ENCODE assay signal across 8 cellular contexts in genomic region chr15:98865397-98866339, GRCh38.
DNase-seq lines count a peak whose midpoint lies in the region; ATAC-seq lines count a peak whose summit lies in the region.

No MANE protein-coding gene starts in this region.

- H3K4me1 ChIP-seq in ectodermal cell (ENCODE audit: control insufficient read depth, insufficient read depth, low read length) (peaks cover 22% of the 10 kb centered on the region), mesendoderm (ENCODE audit: control insufficient read depth, low read depth, low read length) (peaks cover 14% of the 10 kb centered on the region)

- no peaks in the 10 kb centered on the region for H3K36me3 Mint-ChIP-seq in activated CD4-positive, alpha-beta memory T cell treated with anti-CD3 and anti-CD28 coated beads for 36 hours

- H3K27me3 ChIP-seq in ectodermal cell (ENCODE audit: control insufficient read depth, insufficient read depth, low read length, poor library complexity, severe bottlenecking) (no peaks in the 10 kb centered on the region), mesendoderm (ENCODE audit: insufficient read depth, low read length, poor library complexity) (no peaks in the 10 kb centered on the region)

- H2AK5ac ChIP-seq in mesendoderm (ENCODE audit: low read length) = no peak overlapping the region

- no peaks in the 10 kb centered on the region for H3K9me3 Mint-ChIP-seq in activated CD4-positive, alpha-beta memory T cell treated with anti-CD3 and anti-CD28 coated beads for 36 hours

- H4K8ac ChIP-seq in mesendoderm (ENCODE audit: low read depth, low read length) = no peak overlapping the region

- no peak overlapping the region for H3K23ac ChIP-seq in mesendoderm (ENCODE audit: low read length)

- in situ Hi-C loops in KBM-7 (cut with MboI; ENCODE audit: low pct_unique_long_range_greater_than_20kb, low sequenced_read_pairs) = no loop called here

- H3K4me2 ChIP-seq in mesendoderm (ENCODE audit: low read length) = no peak overlapping the region

- no peak overlapping the region for H3K4ac ChIP-seq in mesendoderm (ENCODE audit: low read depth, low read length)

- no peak overlapping the region for H3K56ac ChIP-seq in mesendoderm (ENCODE audit: low read length)

- H3K18ac ChIP-seq in mesendoderm (ENCODE audit: low read length) = peak overlapping the region; percentile 7

- CTCF ChIA-PET in activated CD4-positive, alpha-beta memory T cell treated with anti-CD3 and anti-CD28 coated beads for 36 hours (lab: Charles Lee) = interaction anchor here (1.1 to 2.0 kb wide), 4 partner anchors 16 to 346 kb away, joined by 3 to 7 read pairs (median 5); no protein-coding TSS in a partner anchor

- H3K4me3 ChIP-seq in ectodermal cell (ENCODE audit: insufficient read depth, low read depth, low read length) (peak overlapping the region; percentile 2), mesendoderm (ENCODE audit: low read length) (no peak overlapping the region)

- no peaks in the 10 kb centered on the region for H3K27me3 Mint-ChIP-seq in activated CD4-positive, alpha-beta memory T cell treated with anti-CD3 and anti-CD28 coated beads for 36 hours

- 77 to 81% methylated on average over 50 of the region's 50 CpGs for WGBS in ectodermal cell, 2 experiments
- no CpG with 5 or more reads among the region's 50 CpGs for WGBS in mesendoderm (ENCODE audit: extremely low coverage, insufficient coverage, low lambda C conversion rate)

- intact Hi-C loops in activated CD4-positive, alpha-beta memory T cell treated with anti-CD3 and anti-CD28 coated beads for 36 hours (cut with micrococcal nuclease) = loop anchor here (5.0 kb wide), 1 partner anchor 218 kb away; the partner anchor contains the start of gene IGF1R

- ATAC-seq in GM18511 (IDR thresholded peaks at IDR 0.05; ENCODE audit: unreplicated experiment) = peak; percentile 90
- ATAC-seq in HG02973 (IDR thresholded peaks at IDR 0.05; ENCODE audit: unreplicated experiment) = peak; percentile 89

- POLR2A ChIA-PET in activated CD4-positive, alpha-beta memory T cell treated with anti-CD3 and anti-CD28 coated beads for 36 hours (lab: Charles Lee) = no interaction called here

- H3K27ac ChIP-seq in ectodermal cell (ENCODE audit: insufficient read depth, low read depth, low read length, poor library complexity, severe bottlenecking) = no peak overlapping the region
- no peak overlapping the region for H3K27ac ChIP-seq in mesendoderm (ENCODE audit: low read depth, low read length)

- peak overlapping the region; percentile 86 for H3K27ac Mint-ChIP-seq in activated CD4-positive, alpha-beta memory T cell treated with anti-CD3 and anti-CD28 coated beads for 36 hours

- DNase-seq in NCI-H345 (lab: John Stamatoyannopoulos, UW) = peak; percentile 84
- DNase-seq in activated CD4-positive, alpha-beta memory T cell treated with anti-CD3 and anti-CD28 coated beads for 36 hours = peak; percentile 82
- no peak for DNase-seq in mesendoderm
- peak; percentile 55 to 58 for DNase-seq in stimulated activated CD8-positive, alpha-beta memory T cell treated with anti-CD3 and anti-CD28 coated beads, Interleukin-2, amount 100 ng/mL, for 48 hours (ENCODE audit: low read depth in 2 of 2)
- no peak for DNase-seq in KBM-7

- no peak overlapping the region for H2BK15ac ChIP-seq in mesendoderm (replicated peaks; ENCODE audit: low read depth)

- H3K36me3 ChIP-seq in ectodermal cell (ENCODE audit: control insufficient read depth, insufficient read depth, low read length) (no peaks in the 10 kb centered on the region), mesendoderm (ENCODE audit: control insufficient read depth, insufficient read depth, low read length) (no peaks in the 10 kb centered on the region)

- no peak overlapping the region for H2BK120ac ChIP-seq in mesendoderm (ENCODE audit: low read depth, low read length)

- H4K5ac ChIP-seq in mesendoderm (ENCODE audit: low read length) = no peak overlapping the region

- peaks cover 24% of the 10 kb centered on the region for H3K79me1 ChIP-seq in mesendoderm (ENCODE audit: low read length)

- H3K4me3 Mint-ChIP-seq in activated CD4-positive, alpha-beta memory T cell treated with anti-CD3 and anti-CD28 coated beads for 36 hours = peak overlapping the region; percentile 76

- peaks cover 22% of the 10 kb centered on the region for H3K4me1 Mint-ChIP-seq in activated CD4-positive, alpha-beta memory T cell treated with anti-CD3 and anti-CD28 coated beads for 36 hours (ENCODE audit: low read depth)

- no peak overlapping the region for H3K9ac ChIP-seq in mesendoderm (ENCODE audit: low read length)

- peaks cover 68% of the 10 kb centered on the region for H3K79me2 ChIP-seq in mesendoderm (ENCODE audit: control insufficient read depth, insufficient read depth, low read length)

- H2BK5ac ChIP-seq in mesendoderm (ENCODE audit: low read length) = no peak overlapping the region

- no peaks in the 10 kb centered on the region for H3K9me3 ChIP-seq in ectodermal cell (ENCODE audit: control insufficient read depth, low read length)

Comparison
In these comparisons a context has a peak if more than half of its experiments do, and no peak if none do; other contexts are left out.
1. DNase-seq: peak in NCI-H345 (single experiment), activated CD4-positive, alpha-beta memory T cell treated with anti-CD3 and anti-CD28 coated beads for 36 hours (single experiment) and stimulated activated CD8-positive, alpha-beta memory T cell treated with anti-CD3 and anti-CD28 coated beads, Interleukin-2, amount 100 ng/mL, for 48 hours (2 of 2); none in mesendoderm (single experiment) and KBM-7 (single experiment).